10 cellular contexts compared by ENCODE assay signal in genomic region chr18:9803698-9804516, GRCh38.
DNase-seq lines count a peak whose midpoint lies in the region; ATAC-seq, FAIRE-seq and TF ChIP-seq lines count a peak whose summit lies in the region.
"Had no signal": no experiment of that assay in that cellular context is flagged by ENCODE, and none has a peak within 500 bp of the region (broad histone marks: within the 10 kb centered on the region; RNA-seq: fewer than 3 reads in every experiment).

No MANE protein-coding gene starts in this region.

- CTCF ChIA-PET in GM10248 (lab: Yijun Ruan, JAX), result interaction anchor here (0.9 to 1.6 kb wide), 2 partner anchors 27 to 40 kb away, joined by 3 to 5 read pairs; no protein-coding TSS in a partner anchor

- no peaks in the 10 kb centered on the region for H3K27me3 ChIP-seq in astrocyte (ENCODE audit: insufficient read depth, low read length)
- H3K27me3 ChIP-seq in thoracic aorta (replicated peaks; ENCODE audit: insufficient read depth), result no peaks in the 10 kb centered on the region

- peak overlapping the region; percentile 20 for H3K4me3 Mint-ChIP-seq in astrocyte (ENCODE audit: unreplicated experiment)
- H3K4me3 Mint-ChIP-seq: activated naive CD8-positive, alpha-beta T cell had no signal

- H3K27me3 Mint-ChIP-seq in astrocyte (ENCODE audit: low read depth, unreplicated experiment), result no peaks in the 10 kb centered on the region

- peaks cover 32% of the 10 kb centered on the region for H3K4me1 Mint-ChIP-seq in astrocyte (ENCODE audit: low read depth, unreplicated experiment)

- H3K4me1 ChIP-seq in astrocyte (ENCODE audit: insufficient read depth, low read length) (peaks cover 28% of the 10 kb centered on the region), thoracic aorta (ENCODE audit: control insufficient read depth in 1 of 2, low read depth in 2 of 2) (peaks cover 27 to 51% of the 10 kb centered on the region in 2 donors)

- H3K27ac ChIP-seq in astrocyte (ENCODE audit: low read depth, low read length) (no peak overlapping the region), thoracic aorta (peak overlapping the region; percentile 48 to 73)

- ATAC-seq in thoracic aorta (ENCODE audit: insufficient number of reproducible peaks, low FRiP score, low read depth) (no peak), GM21367 (IDR thresholded peaks at IDR 0.05; ENCODE audit: unreplicated experiment) (no peak), GM19351 (IDR thresholded peaks at IDR 0.05; ENCODE audit: unreplicated experiment) (no peak)

- H3K9me3 Mint-ChIP-seq in astrocyte (ENCODE audit: unreplicated experiment), result peaks cover 2% of the 10 kb centered on the region

- DNase-seq in DMS53 (lab: John Stamatoyannopoulos, UW), result peak; percentile 75
- DNase-seq in DMS53 treated with DMSO at 0.1 percent for 48 hours (lab: John Stamatoyannopoulos, UW; ENCODE audit: unreplicated experiment), result no peak
- no peak for DNase-seq in astrocyte (ENCODE audit: low read depth)
- DNase-seq in left kidney (ENCODE audit: low read depth, low spot score), result peak; percentile 35
- no peak for DNase-seq in thoracic aorta (ENCODE audit: low spot score)
- no peak for DNase-seq in GM10248 (ENCODE audit: extremely low spot score)
- DNase-seq: stimulated activated CD4-positive, alpha-beta T cell treated with anti-CD3 and anti-CD28 coated beads, Interleukin-2, amount 100 ng/mL, for 24 hours had no signal

- peak overlapping the region; percentile 5 for H2AFZ ChIP-seq in astrocyte (ENCODE audit: low read depth, low read length)

- peak overlapping the region; percentile 4 for H3K9ac ChIP-seq in astrocyte (ENCODE audit: low read length)

- H4K20me1 ChIP-seq in astrocyte (ENCODE audit: insufficient read depth, low read length), result peaks cover 27% of the 10 kb centered on the region

- no peaks in the 10 kb centered on the region for H3K9me3 ChIP-seq in astrocyte (ENCODE audit: insufficient read depth, low read depth, low read length)
- no peaks in the 10 kb centered on the region for H3K9me3 ChIP-seq in thoracic aorta

- TF ChIP-seq CTCF in astrocyte (IDR thresholded peaks at IDR 0.05; ENCODE audit: insufficient read depth, low read depth, low read length) (no peak), thoracic aorta (IDR thresholded peaks at IDR 0.05) (no peak), GM10248 (IDR thresholded peaks at IDR 0.05; ENCODE audit: control extremely low read depth, extremely low read depth, low read depth, missing control alignments) (no peak)

- no peak for FAIRE-seq in astrocyte (lab: Jason Lieb, UNC)

- POLR2A ChIA-PET in GM10248 (lab: Yijun Ruan, JAX), result no interaction called here

- peaks cover 15% of the 10 kb centered on the region for H3K36me3 Mint-ChIP-seq in astrocyte (ENCODE audit: low read depth, unreplicated experiment)
- H3K36me3 Mint-ChIP-seq: activated naive CD8-positive, alpha-beta T cell had no signal

- no peak overlapping the region for H3K4me3 ChIP-seq in astrocyte (ENCODE audit: insufficient read depth, low read depth, low read length)
- peak overlapping the region; percentile 6 for H3K4me3 ChIP-seq in thoracic aorta

- peaks cover 18% of the 10 kb centered on the region for H3K79me2 ChIP-seq in astrocyte (ENCODE audit: insufficient read depth, low read length)

- H3K36me3 ChIP-seq in astrocyte (ENCODE audit: insufficient read depth, low read length) (peaks cover 5% of the 10 kb centered on the region), thoracic aorta (no peaks in the 10 kb centered on the region)

- H3K27ac Mint-ChIP-seq in astrocyte (ENCODE audit: unreplicated experiment), result peak overlapping the region; percentile 84
- H3K27ac Mint-ChIP-seq: activated naive CD8-positive, alpha-beta T cell had no signal

- peak overlapping the region; percentile 3 for H3K4me2 ChIP-seq in astrocyte (ENCODE audit: low read length)

Comparison
In these comparisons a context has a peak if more than half of its experiments do, and no peak if none do; other contexts are left out.
1. DNase-seq: peak in DMS53 (single experiment) and left kidney (single experiment); none in DMS53 treated with DMSO at 0.1 percent for 48 hours (single experiment), astrocyte (single experiment), thoracic aorta (single experiment) and GM10248 (single experiment).